In genomic region chr9:75169623-75170022, GRCh38 we compare ENCODE assay signal across 14 cellular contexts.
DNase-seq lines count a peak whose midpoint lies in the region; ATAC-seq and TF ChIP-seq lines count a peak whose summit lies in the region.
"Had no signal": no experiment of that assay in that cellular context is flagged by ENCODE, and none has a peak within 500 bp of the region (broad histone marks: within the 10 kb centered on the region; RNA-seq: fewer than 3 reads in every experiment).

No MANE protein-coding gene starts in this region.

- no peak overlapping the region for H3K4me3 ChIP-seq in Peyer's patch

- DNase-seq in ELR (ENCODE audit: low read depth) = peak; percentile 89
- peak; percentile 78 for DNase-seq in HT1080 (ENCODE audit: low read depth)
- peak; percentile 35 for DNase-seq in amniotic epithelial cell (ENCODE audit: low read depth)
- DNase-seq in foreskin keratinocyte = peak; percentile 48 to 79
- DNase-seq in UCSD-AML1 (lab: John Stamatoyannopoulos, UW; ENCODE audit: unreplicated experiment) = no peak
- DNase-seq in Peyer's patch = no peak
- DNase-seq: activated naive CD8-positive, alpha-beta T cell treated with anti-CD3 and anti-CD28 coated beads, Interleukin-2, amount 10 ng/mL, durations not matched to agents 7 days and 5 days; cerebellar nuclear complex; NCI-H2029; NCI-H69; stimulated activated CD4-positive, alpha-beta T cell treated with anti-CD3 and anti-CD28 coated beads, Interleukin-4, amount 100 ng/mL, for 1 hour; stimulated activated CD8-positive, alpha-beta memory T cell treated with anti-CD3 and anti-CD28 coated beads, Interleukin-4, amount 100 ng/mL, for 48 hours had no signal

- H3K36me3 ChIP-seq in Peyer's patch = peaks cover 0 to 13% (median 0%) of the 10 kb centered on the region in 3 donors

- no peak for TF ChIP-seq POLR2A in Peyer's patch (IDR thresholded peaks at IDR 0.05)

- no peak for TF ChIP-seq CTCF in foreskin keratinocyte (conservative IDR thresholded peaks at IDR 0.05)
- TF ChIP-seq CTCF in Peyer's patch (IDR thresholded peaks at IDR 0.05) = no peak

- H3K4me1 ChIP-seq in foreskin keratinocyte (peaks cover 24% of the 10 kb centered on the region), Peyer's patch (no peaks in the 10 kb centered on the region)

- peak overlapping the region; percentile 76 for H3K27ac ChIP-seq in foreskin keratinocyte
- H3K27ac ChIP-seq in Peyer's patch = no peak overlapping the region

- H3K27me3 ChIP-seq in foreskin keratinocyte (no peaks in the 10 kb centered on the region), Peyer's patch (no peaks in the 10 kb centered on the region)

- ATAC-seq in foreskin keratinocyte = peak; percentile 57
- no peak for ATAC-seq in HG03565 (IDR thresholded peaks at IDR 0.05; ENCODE audit: unreplicated experiment)
- ATAC-seq in GM19452 (IDR thresholded peaks at IDR 0.05; ENCODE audit: unreplicated experiment) = no peak

- no peaks in the 10 kb centered on the region for H3K9me3 ChIP-seq in Peyer's patch

Comparison
In these comparisons a context has a peak if more than half of its experiments do, and no peak if none do; other contexts are left out.
1. DNase-seq: peak in ELR (single experiment), HT1080 (single experiment), amniotic epithelial cell (single experiment) and foreskin keratinocyte (2 of 2); none in UCSD-AML1 (single experiment) and Peyer's patch (0 of 3).